Comparison of ENCODE assay signal across 1 cellular context in genomic region chr17:76501827-76502307, GRCh38.
TF ChIP-seq lines count a peak whose summit lies in the region.

No MANE protein-coding gene starts in this region.

TF ChIP-seq in neural cell, 6 proteins besides CTCF, POLR2A, EP300 and RAD21 (continued from another document):
- TF ChIP-seq REST (IDR thresholded peaks at IDR 0.05; ENCODE audit: borderline replicate concordance), result no peak
